In the genomic region with DNA sequence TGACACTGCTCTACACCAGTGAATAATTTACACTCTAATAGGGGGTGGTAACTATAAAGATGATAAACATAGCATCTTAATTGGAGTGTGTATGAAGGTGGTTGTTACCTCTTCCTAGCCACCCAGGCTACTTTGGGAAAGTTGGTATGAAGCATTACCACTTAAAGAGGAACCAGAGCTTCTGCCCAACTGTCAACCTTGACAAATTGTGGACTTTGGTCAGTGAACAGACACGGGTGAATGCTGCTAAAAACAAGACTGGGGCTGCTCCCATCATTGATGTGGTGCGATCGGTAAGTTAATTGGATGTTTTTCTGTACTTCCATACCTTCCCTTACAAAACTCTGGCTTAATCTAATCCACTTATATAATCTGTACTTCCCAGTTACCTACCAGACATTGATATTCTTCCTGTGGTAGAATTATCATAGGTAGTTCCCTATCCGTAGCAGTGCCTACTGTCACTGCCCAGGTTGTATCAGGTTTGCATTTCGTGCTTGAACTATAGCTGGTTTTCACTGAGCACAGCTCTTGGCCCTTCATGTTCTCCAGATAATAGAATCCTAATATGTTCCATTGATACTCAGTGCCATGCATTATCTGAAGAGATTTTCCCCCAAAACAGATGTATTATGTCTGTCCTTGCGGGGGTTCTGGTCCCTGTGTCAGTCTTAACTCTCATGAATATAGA, we compare ENCODE assay signal across 9 cellular contexts. TPM values are rescaled to one million over a fixed set of nuclear protein-coding genes. Genes with fewer than 3 reads are reported as not detected.
DNase-seq lines count a peak whose midpoint lies in the region; ATAC-seq and TF ChIP-seq lines count a peak whose summit lies in the region.
"Had no signal": no experiment of that assay in that cellular context is flagged by ENCODE, and none has a peak within 500 bp of the region (broad histone marks: within the 10 kb centered on the region; RNA-seq: fewer than 3 reads in every experiment).

No MANE protein-coding gene starts in this region.

- no peaks in the 10 kb centered on the region for H3K27me3 ChIP-seq in CD4-positive, alpha-beta T cell (ENCODE audit: control insufficient read depth, insufficient read depth, low read length)

- H3K4me3 ChIP-seq in LNCaP clone FGC (ENCODE audit: low read depth, low read length): peak overlapping the region; percentile 91

- H3K4me1 Mint-ChIP-seq in CD4-positive, alpha-beta T cell (ENCODE audit: low read depth): peaks cover 70% of the 10 kb centered on the region
- peaks cover 68% of the 10 kb centered on the region for H3K4me1 Mint-ChIP-seq in central memory CD8-positive, alpha-beta T cell
- peaks cover 45 to 71% (median 51%) of the 10 kb centered on the region in 3 donors for H3K4me1 Mint-ChIP-seq in naive B cell

- H3K36me3 Mint-ChIP-seq in CD4-positive, alpha-beta T cell (ENCODE audit: low read depth): peaks cover 91% of the 10 kb centered on the region
- peaks cover 68% of the 10 kb centered on the region for H3K36me3 Mint-ChIP-seq in central memory CD8-positive, alpha-beta T cell (ENCODE audit: insufficient read depth)
- peaks cover 21 to 26% of the 10 kb centered on the region in 2 donors for H3K36me3 Mint-ChIP-seq in naive B cell

- peak overlapping the region; percentile 43 for H3K27ac ChIP-seq in CD4-positive, alpha-beta T cell (ENCODE audit: low read depth, low read length)

- intact Hi-C loops in CD4-positive, alpha-beta T cell (cut with DNase I, micrococcal nuclease): loop anchor here (5.0 to 10.0 kb wide), 10 partner anchors 228 to 1860 kb away; a partner anchor contains a TSS

- no peak for DNase-seq in CD4-positive, alpha-beta T cell
- DNase-seq in LNCaP clone FGC (ENCODE audit: low read depth) (no peak), naive B cell (no peak), RKO (ENCODE audit: low spot score) (no peak), NCI-H446 (lab: John Stamatoyannopoulos, UW) (no peak), anterior cingulate cortex (lab: John Stamatoyannopoulos, UW) (no peak)
- no peak for DNase-seq in central memory CD8-positive, alpha-beta T cell (ENCODE audit: low spot score in 2 of 2)
- no peak for DNase-seq in stimulated activated CD4-positive, alpha-beta T cell treated with anti-CD3 and anti-CD28 coated beads, Interleukin-2, amount 100 ng/mL, for 24 hours
- DNase-seq: NCI-H524 treated with DMSO at 0.1 percent for 48 hours had no signal

- no peak for TF ChIP-seq CTCF in CD4-positive, alpha-beta T cell (IDR thresholded peaks at IDR 0.05)
- no peak for TF ChIP-seq CTCF in LNCaP clone FGC (IDR thresholded peaks at IDR 0.05; ENCODE audit: control insufficient read depth, extremely low read depth, insufficient read depth)

- POLR2A ChIA-PET in CD4-positive, alpha-beta T cell (lab: Charles Lee): no interaction called here

- no peaks in the 10 kb centered on the region for H3K9me3 ChIP-seq in CD4-positive, alpha-beta T cell (ENCODE audit: control insufficient read depth, low read length)

- CTCF ChIA-PET in CD4-positive, alpha-beta T cell (lab: Charles Lee): no interaction called here

- no peaks in the 10 kb centered on the region for H3K27me3 Mint-ChIP-seq in CD4-positive, alpha-beta T cell
- no peaks in the 10 kb centered on the region for H3K27me3 Mint-ChIP-seq in central memory CD8-positive, alpha-beta T cell
- no peaks in the 10 kb centered on the region for H3K27me3 Mint-ChIP-seq in naive B cell

- H3K27ac Mint-ChIP-seq in CD4-positive, alpha-beta T cell: peak overlapping the region; percentile 99
- peak overlapping the region; percentile 96 for H3K27ac Mint-ChIP-seq in central memory CD8-positive, alpha-beta T cell (ENCODE audit: low read depth)
- peak overlapping the region in 1 of 6 donors; percentile 4 for H3K27ac Mint-ChIP-seq in naive B cell

- ATAC-seq in CD4-positive, alpha-beta T cell (ENCODE audit: poor library complexity): no peak
- ATAC-seq in central memory CD8-positive, alpha-beta T cell (replicated peaks; ENCODE audit: extremely low read depth, poor library complexity, severe bottlenecking): no peak
- ATAC-seq in naive B cell (ENCODE audit: low read depth in 2 of 2): no peak

- no peaks in the 10 kb centered on the region for H3K9me3 Mint-ChIP-seq in CD4-positive, alpha-beta T cell
- H3K9me3 Mint-ChIP-seq in central memory CD8-positive, alpha-beta T cell: peaks cover 8% of the 10 kb centered on the region
- H3K9me3 Mint-ChIP-seq in naive B cell: peaks cover 0 to 11% (median 0%) of the 10 kb centered on the region in 7 donors

- peak overlapping the region; percentile 99 for H3K4me3 Mint-ChIP-seq in CD4-positive, alpha-beta T cell
- H3K4me3 Mint-ChIP-seq in central memory CD8-positive, alpha-beta T cell: peak overlapping the region; percentile 93
- peak overlapping the region in 7 of 8 donors; percentile 15 to 99 (median 95) for H3K4me3 Mint-ChIP-seq in naive B cell

RNA-seq across cellular contexts. Expression of a gene that starts 2.2 kb away (rescaled TPM):
- 1,000 to 10,000 TPM; 1,667 to 1,721 TPM for total RNA-seq in CD4-positive, alpha-beta T cell
- polyA plus RNA-seq in naive B cell (ENCODE audit: low read depth in 6 of 6): 1,000 to 10,000 TPM; 2,246 to 4,262 (median 3,486) TPM

RNA-seq across cellular contexts. Expression of a gene that starts 2.3 kb away (rescaled TPM):
- total RNA-seq in CD4-positive, alpha-beta T cell: 1 to 10 TPM; 6.8 to 9.8 TPM
- 1 to 10 TPM in 2 of 6 donors, under 1 TPM in 3, not detected in 1; 0.31 to 1.7 (median 0.95) TPM for polyA plus RNA-seq in naive B cell (ENCODE audit: low read depth in 6 of 6)
